9 cellular contexts compared by ENCODE assay signal in genomic region chr3:129592362-129593150, GRCh38. TPM values are rescaled to one million over a fixed set of nuclear protein-coding genes. Genes with fewer than 3 reads are reported as not detected.
DNase-seq lines count a peak whose midpoint lies in the region; ATAC-seq, FAIRE-seq and TF ChIP-seq lines count a peak whose summit lies in the region.
"Had no signal": no experiment of that assay in that cellular context is flagged by ENCODE, and none has a peak within 500 bp of the region (broad histone marks: within the 10 kb centered on the region; RNA-seq: fewer than 3 reads in every experiment).

No MANE protein-coding gene starts in this region.

- POLR2A ChIA-PET in H1 (lab: Charles Lee; ENCODE audit: partially characterized antibody), result interaction anchor here (0.9 to 2.5 kb wide), 10 partner anchors 11 to 102 kb away, joined by 3 to 14 read pairs (median 3); partner anchors contain the start of gene PLXND1

- peak overlapping the region; percentile 13; the same call in 1 of the 2 replicates for H2BK20ac ChIP-seq in H1 (ENCODE audit: low read length)

- TF ChIP-seq CTCF in H1 (IDR thresholded peaks at IDR 0.05; ENCODE audit: control extremely low read depth in 1 of 3, insufficient read depth in 1 of 3, low read depth in 1 of 3, low read length in 3 of 3), result no peak
- TF ChIP-seq CTCF in tibial artery (IDR thresholded peaks at IDR 0.05), result no peak

- H3K23me2 ChIP-seq in H1 (ENCODE audit: low read depth, low read length), result no peaks in the 10 kb centered on the region; the same call in 1 of the 2 replicates

- H3K27ac ChIP-seq in H1 (ENCODE audit: low read depth, low read length), result peak overlapping the region; percentile 10; the same call in 1 of the 2 replicates
- peak overlapping the region; percentile 71 for H3K27ac ChIP-seq in mesodermal cell (ENCODE audit: low read depth, low read length, severe bottlenecking)
- peak overlapping the region; percentile 88 to 90 for H3K27ac ChIP-seq in tibial artery
- H3K27ac ChIP-seq: 22Rv1 had no signal

- H3K4ac ChIP-seq in H1 (replicated peaks; ENCODE audit: insufficient read length, low read depth, low read length), result peak overlapping the region; percentile 73

- H4K20me1 ChIP-seq in H1 (replicated peaks in 1 of 2; ENCODE audit: control insufficient read depth in 1 of 2, insufficient read depth in 2 of 2, low read length in 2 of 2), result no peaks in the 10 kb centered on the region

- H3K23ac ChIP-seq in H1 (ENCODE audit: insufficient read length), result no peak overlapping the region

- peaks cover 0 to 13% of the 10 kb centered on the region in 2 experiments; a peak in 1 of 4 replicates for H3K79me2 ChIP-seq in H1 (ENCODE audit: control insufficient read depth in 1 of 2, insufficient read depth in 2 of 2, low read length in 2 of 2)

- 14% methylated on average over 16 of the region's 26 CpGs; no CpG with 5 or more reads in 1 of the 2 experiments for WGBS in H1 (ENCODE audit: extremely low coverage in 1 of 2, insufficient coverage in 1 of 2, insufficient read length in 1 of 2, insufficient replicate concordance in 2 of 2, low coverage in 1 of 2, low lambda C conversion rate in 2 of 2, missing lambda C conversion rate in 1 of 2), 2 experiments
- WGBS in mesodermal cell (ENCODE audit: insufficient coverage in 2 of 2), 2 experiments, result 15% methylated on average over 13 to 15 of the region's 26 CpGs

- H3K36me3 ChIP-seq in H1 (ENCODE audit: control insufficient read depth in 2 of 4, insufficient read depth in 4 of 4, low read length in 3 of 4) (no peaks in the 10 kb centered on the region), mesodermal cell (ENCODE audit: control insufficient read depth, insufficient read depth, low read length) (peaks cover 49% of the 10 kb centered on the region), tibial artery (peaks cover 0 to 10% (median 8%) of the 10 kb centered on the region in 3 donors)

- no peak overlapping the region for H3K56ac ChIP-seq in H1 (replicated peaks; ENCODE audit: insufficient read length, low read depth, low read length)

- no peak overlapping the region; the same call in 1 of the 2 replicates for H4K8ac ChIP-seq in H1 (ENCODE audit: extremely low read depth, insufficient read depth, low read length)

- peaks cover 13 to 49% (median 39%) of the 10 kb centered on the region in 4 experiments for H3K4me1 ChIP-seq in H1 (replicated peaks in 1 of 4; ENCODE audit: control insufficient read depth in 3 of 4, insufficient read depth in 4 of 4, low read length in 3 of 4)
- peaks cover 81% of the 10 kb centered on the region for H3K4me1 ChIP-seq in mesodermal cell (ENCODE audit: control insufficient read depth, insufficient read depth, low read length, poor library complexity, severe bottlenecking)
- H3K4me1 ChIP-seq in tibial artery, result peaks cover 10 to 95% (median 71%) of the 10 kb centered on the region in 4 donors

- H2BK12ac ChIP-seq in H1 (ENCODE audit: low read depth, low read length), result peak overlapping the region; percentile 99

- H2AFZ ChIP-seq in H1 (ENCODE audit: low read length), result no peak overlapping the region

- no peak overlapping the region for H3K14ac ChIP-seq in H1 (ENCODE audit: insufficient read length)

- H3K79me1 ChIP-seq in H1 (ENCODE audit: low read depth, low read length), result peaks cover 10% of the 10 kb centered on the region

- TF ChIP-seq EP300 in H1 (IDR thresholded peaks at IDR 0.05; ENCODE audit: borderline replicate concordance in 1 of 2, low read depth in 2 of 2, low read length in 2 of 2), result 0 out of 3 replicates have a peak, but pooled peaks of 1 of the 2 experiments have one; percentile 32

- DNase-seq in DMS153 treated with DMSO at 0.1 percent for 48 hours (lab: John Stamatoyannopoulos, UW; ENCODE audit: unreplicated experiment) (peak; percentile 34), DMS153 (lab: John Stamatoyannopoulos, UW) (no peak), H1 (ENCODE audit: low read depth in 1 of 2, low spot score in 2 of 2) (peak in 1 of 2 experiments; percentile 77), tibial artery (peak; percentile 82 to 95)
- DNase-seq in activated CD8-positive, alpha-beta memory T cell treated with anti-CD3 and anti-CD28 coated beads, Interleukin-2, amount 50 U/mL, for 48 hours, result no peak

- H2BK5ac ChIP-seq in H1 (ENCODE audit: low read depth, low read length), result peak overlapping the region; percentile 93; the same call in 1 of the 2 replicates

- no peak overlapping the region for H2AK5ac ChIP-seq in H1 (ENCODE audit: low read depth, low read length)

- peak overlapping the region; percentile 91 for H4K91ac ChIP-seq in H1 (replicated peaks; ENCODE audit: insufficient read length, low read length)

- no peak for TF ChIP-seq POLR2A in H1 (IDR thresholded peaks at IDR 0.05; ENCODE audit: control extremely low read depth in 1 of 2, low read depth in 2 of 2, low read length in 2 of 2)

- H2BK120ac ChIP-seq in H1 (replicated peaks; ENCODE audit: low read depth, low read length), result peak overlapping the region; percentile 89

- CTCF ChIA-PET in H1 (lab: Charles Lee; ENCODE audit: partially characterized antibody), result interaction anchor here (0.7 to 2.7 kb wide), 15 partner anchors 8 to 112 kb away, joined by 3 to 11 read pairs (median 4); no protein-coding TSS in a partner anchor

- no peak for ATAC-seq in GM21423 (IDR thresholded peaks at IDR 0.05; ENCODE audit: unreplicated experiment)
- ATAC-seq in GM18867 (IDR thresholded peaks at IDR 0.05; ENCODE audit: unreplicated experiment), result no peak

- peak overlapping the region; percentile 46; the same call in 1 of the 2 replicates for H2BK15ac ChIP-seq in H1 (ENCODE audit: low read length)

- no peak for TF ChIP-seq RAD21 in H1 (IDR thresholded peaks at IDR 0.05 in 1 of 2, conservative IDR thresholded peaks at IDR 0.05 in 1 of 2; ENCODE audit: low read depth in 2 of 2, low read length in 2 of 2)

- H3K9me3 ChIP-seq in H1 (ENCODE audit: insufficient read depth in 2 of 2, low read depth in 1 of 2, low read length in 1 of 2), result no peaks in the 10 kb centered on the region
- no peaks in the 10 kb centered on the region for H3K9me3 ChIP-seq in mesodermal cell (ENCODE audit: control insufficient read depth, low read length)
- H3K9me3 ChIP-seq in tibial artery, result no peaks in the 10 kb centered on the region

- H3K18ac ChIP-seq in H1 (ENCODE audit: extremely low read depth, low read length), result peak overlapping the region; percentile 92

- no peak for FAIRE-seq in H1 (lab: Jason Lieb, UNC)

- H3K4me3 ChIP-seq in H1 (ENCODE audit: extremely low read depth in 1 of 4, insufficient read depth in 2 of 4, low read depth in 3 of 4, low read length in 4 of 4), result peak overlapping the region; percentile 6 to 53 (median 13); a peak in 4 of 8 replicates
- H3K4me3 ChIP-seq in mesodermal cell (ENCODE audit: extremely low read depth, insufficient read depth, low read length, poor library complexity, severe bottlenecking), result no peak overlapping the region
- H3K4me3 ChIP-seq in tibial artery, result peak overlapping the region; percentile 22

- H4K5ac ChIP-seq in H1 (ENCODE audit: insufficient read length, low read depth, low read length), result no peak overlapping the region

- H3K27me3 ChIP-seq in H1 (replicated peaks in 1 of 4; ENCODE audit: control insufficient read depth in 3 of 4, extremely low read depth in 1 of 4, insufficient read depth in 3 of 4, low read length in 3 of 4), result no peaks in the 10 kb centered on the region
- H3K27me3 ChIP-seq in tibial artery, result no peaks in the 10 kb centered on the region

- intact Hi-C loops in tibial artery (cut with DNase I; ENCODE audit: low total_unique reads), result no loop called here

- H3K9ac ChIP-seq in H1 (replicated peaks in 1 of 4; ENCODE audit: extremely low read depth in 1 of 4, low read depth in 3 of 4, low read length in 3 of 4), result peak overlapping the region in 1 of 4 experiments; percentile 13; a peak in 1 of 7 replicates

- peak overlapping the region; percentile 61 to 75 for H3K4me2 ChIP-seq in H1 (ENCODE audit: insufficient read depth in 1 of 2, low read depth in 2 of 2, low read length in 2 of 2)

TF ChIP-seq in H1, 55 proteins besides CTCF, POLR2A, EP300 and RAD21 (continues in another document):
- TF ChIP-seq ASH2L (IDR thresholded peaks at IDR 0.05; ENCODE audit: low read length) (peak; percentile 61), E2F6 (IDR thresholded peaks at IDR 0.05) (peak; percentile 57; the same call in 1 of the 2 replicates), EGR1 (IDR thresholded peaks at IDR 0.05; ENCODE audit: borderline replicate concordance, low read depth, low read length) (peak; percentile 53; the same call in 1 of the 2 replicates), TBP (IDR thresholded peaks at IDR 0.05; ENCODE audit: low read depth, low read length) (no peak), CBX8 (IDR thresholded peaks at IDR 0.05; ENCODE audit: borderline replicate concordance, low read depth, low read length) (no peak), TAF7 (optimal IDR thresholded peaks at IDR 0.05; ENCODE audit: borderline replicate concordance, low read depth, low read length) (peak; percentile 34)

RNA-seq across cellular contexts. Expression of gene PLXND1, which starts 13.9 kb away (rescaled TPM):
- 60.2 and 66.4 TPM in 2 replicates for total RNA-seq in H1 (2021; fragmentation: NEBNext Ultra II Directional; extraction: Animal tissue kit (Norgen Biotek cat#: 25700))
- polyA plus RNA-seq in H1 (2011; rRNA removed), result 17.7 and 21.7 TPM in 2 replicates
- polyA plus RNA-seq in H1 (2011; cell fraction: cytosol; rRNA removed), result 18.6 TPM
- 82.4 TPM for polyA plus RNA-seq in H1 (2011; cell fraction: nucleus; rRNA removed)
- polyA plus RNA-seq in H1 (2012, experiment 1 of 2), result 31.8 to 69.1 TPM (median 54.8 TPM) in 4 replicates
- polyA plus RNA-seq in H1 (2012, experiment 2 of 2), result 41.9 TPM
- polyA plus RNA-seq in H1 (2013, experiment 1 of 2), result 103 TPM
- polyA plus RNA-seq in H1 (2013, experiment 2 of 2), result 99.8 TPM
- polyA minus RNA-seq in H1 (2011; rRNA and poly(A)+ RNA removed), result 28.1 and 28.5 TPM in 2 replicates
- 23.0 TPM for polyA minus RNA-seq in H1 (2011; cell fraction: cytosol; rRNA and poly(A)+ RNA removed)
- polyA minus RNA-seq in H1 (2011; cell fraction: nucleus; rRNA and poly(A)+ RNA removed), result 22.9 TPM
- 443 TPM for polyA plus RNA-seq in mesodermal cell (2013, experiment 1 of 2)
- 298 TPM for polyA plus RNA-seq in mesodermal cell (2013, experiment 2 of 2)

RNA-seq across cellular contexts. Expression of gene H1-8, which starts 49.6 kb away (rescaled TPM):
- not detected in 2 replicates for total RNA-seq in H1 (2021; fragmentation: NEBNext Ultra II Directional; extraction: Animal tissue kit (Norgen Biotek cat#: 25700))
- not detected in 2 replicates for polyA plus RNA-seq in H1 (2011; rRNA removed)
- not detected for polyA plus RNA-seq in H1 (2011; cell fraction: cytosol; rRNA removed)
- not detected for polyA plus RNA-seq in H1 (2011; cell fraction: nucleus; rRNA removed)
- not detected in 4 replicates for polyA plus RNA-seq in H1 (2012, experiment 1 of 2)
- not detected for polyA plus RNA-seq in H1 (2012, experiment 2 of 2)
- polyA plus RNA-seq in H1 (2013, experiment 1 of 2), result not detected
- polyA plus RNA-seq in H1 (2013, experiment 2 of 2), result not detected
- not detected in 2 replicates for polyA minus RNA-seq in H1 (2011; rRNA and poly(A)+ RNA removed)
- polyA minus RNA-seq in H1 (2011; cell fraction: cytosol; rRNA and poly(A)+ RNA removed), result not detected
- not detected for polyA minus RNA-seq in H1 (2011; cell fraction: nucleus; rRNA and poly(A)+ RNA removed)
- 2.0 TPM for polyA plus RNA-seq in mesodermal cell (2013, experiment 1 of 2)
- polyA plus RNA-seq in mesodermal cell (2013, experiment 2 of 2), result 3.0 TPM

Comparison
In these comparisons a context has a peak if more than half of its experiments do, and no peak if none do; other contexts are left out.
1. DNase-seq: peak in DMS153 treated with DMSO at 0.1 percent for 48 hours (single experiment) and tibial artery (2 of 2); none in DMS153 (single experiment) and activated CD8-positive, alpha-beta memory T cell treated with anti-CD3 and anti-CD28 coated beads, Interleukin-2, amount 50 U/mL, for 48 hours (single experiment).
2. H3K27ac ChIP-seq: peak in every context shown above with its lines; median percentile 89 in tibial artery; 71 in mesodermal cell; 10 in H1.